24 cellular contexts compared by ENCODE assay signal in genomic region chr2:181924336-181924735, GRCh38.
"Had no signal": no experiment of that assay in that cellular context is flagged by ENCODE, and none has a peak within 500 bp of the region (broad histone marks: within the 10 kb centered on the region; RNA-seq: fewer than 3 reads in every experiment).

No MANE protein-coding gene starts in this region.

- ATAC-seq: activated CD8-positive, alpha-beta memory T cell treated with anti-CD3 and anti-CD28 coated beads, Interleukin-2, amount 10 ng/mL, durations not matched to agents 7 days and 5 days; activated CD8-positive, alpha-beta T cell treated with anti-CD3 and anti-CD28 coated beads for 36 hours; left ventricle myocardium superior; natural killer cell treated with Interleukin-12 subunit alpha and Interleukin-12 subunit beta and Interleukin-15 and Interleukin-18, amount 100 ng/mL, for 72 hours; sciatic nerve; stimulated activated naive B cell treated with anti-CD40 and anti-IgM and Interleukin-4, amounts not matched to agents 10 μg/mL and 1 μg/mL and 100 μg/mL, for 72 hours had no signal

- H3K27me3 Mint-ChIP-seq: activated CD4-positive, alpha-beta T cell treated with anti-CD3 and anti-CD28 coated beads, Interleukin-2, amount 10 ng/mL, durations not matched to agents 7 days and 5 days; activated CD8-positive, alpha-beta memory T cell treated with anti-CD3 and anti-CD28 coated beads, Interleukin-2, amount 10 ng/mL, durations not matched to agents 7 days and 5 days; activated CD8-positive, alpha-beta T cell treated with anti-CD3 and anti-CD28 coated beads for 36 hours; natural killer cell treated with Interleukin-12 subunit alpha and Interleukin-12 subunit beta and Interleukin-15 and Interleukin-18, amount 100 ng/mL, for 72 hours; stimulated activated naive B cell treated with anti-CD40 and anti-IgM and Interleukin-4, amounts not matched to agents 10 μg/mL and 1 μg/mL and 100 μg/mL, for 72 hours had no signal

- H3K9me3 Mint-ChIP-seq: activated CD4-positive, alpha-beta T cell treated with anti-CD3 and anti-CD28 coated beads, Interleukin-2, amount 10 ng/mL, durations not matched to agents 7 days and 5 days; activated CD8-positive, alpha-beta T cell treated with anti-CD3 and anti-CD28 coated beads for 36 hours; natural killer cell treated with Interleukin-12 subunit alpha and Interleukin-12 subunit beta and Interleukin-15 and Interleukin-18, amount 100 ng/mL, for 72 hours had no signal

- DNase-seq: activated CD4-positive, alpha-beta T cell treated with anti-CD3 and anti-CD28 coated beads, Interleukin-2, amount 10 ng/mL, durations not matched to agents 7 days and 5 days; activated CD4-positive, CD25-positive, alpha-beta regulatory T cell treated with anti-CD3 and anti-CD28 coated beads, Interleukin-2, amount 50 U/mL, for 72 hours; activated CD8-positive, alpha-beta memory T cell treated with anti-CD3 and anti-CD28 coated beads, Interleukin-2, amount 10 ng/mL, durations not matched to agents 7 days and 5 days; activated CD8-positive, alpha-beta T cell treated with anti-CD3 and anti-CD28 coated beads for 36 hours; activated gamma-delta T cell; activated naive CD4-positive, alpha-beta T cell treated with anti-CD3 and anti-CD28 coated beads, Interleukin-2, amount 50 U/mL, for 16 hours; activated T-cell treated with anti-CD3 and anti-CD28 coated beads for 4 hours; aorta; brain microvascular endothelial cell; caudate nucleus; effector memory CD4-positive, alpha-beta T cell; glutamatergic neuron; hypothalamus; left ventricle myocardium superior; mammary epithelial cell; midbrain; small intestine; stimulated activated CD4-positive, alpha-beta T cell treated with anti-CD3 and anti-CD28 coated beads, Interleukin-2, amount 100 ng/mL, for 48 hours; stimulated activated CD8-positive, alpha-beta memory T cell treated with anti-CD3 and anti-CD28 coated beads, Interleukin-4, amount 100 ng/mL, for 48 hours; stimulated activated naive B cell treated with anti-CD40 and anti-IgM and Interleukin-4, amounts not matched to agents 10 μg/mL and 1 μg/mL and 100 μg/mL, for 72 hours; transverse colon; WERI-Rb-1 had no signal

- H3K4me3 Mint-ChIP-seq: activated CD4-positive, alpha-beta T cell treated with anti-CD3 and anti-CD28 coated beads, Interleukin-2, amount 10 ng/mL, durations not matched to agents 7 days and 5 days; activated CD8-positive, alpha-beta memory T cell treated with anti-CD3 and anti-CD28 coated beads, Interleukin-2, amount 10 ng/mL, durations not matched to agents 7 days and 5 days; activated CD8-positive, alpha-beta T cell treated with anti-CD3 and anti-CD28 coated beads for 36 hours; natural killer cell treated with Interleukin-12 subunit alpha and Interleukin-12 subunit beta and Interleukin-15 and Interleukin-18, amount 100 ng/mL, for 72 hours; stimulated activated naive B cell treated with anti-CD40 and anti-IgM and Interleukin-4, amounts not matched to agents 10 μg/mL and 1 μg/mL and 100 μg/mL, for 72 hours had no signal

- H3K4me1 Mint-ChIP-seq: stimulated activated naive B cell treated with anti-CD40 and anti-IgM and Interleukin-4, amounts not matched to agents 10 μg/mL and 1 μg/mL and 100 μg/mL, for 72 hours had no signal

- H3K27ac Mint-ChIP-seq: activated CD4-positive, alpha-beta T cell treated with anti-CD3 and anti-CD28 coated beads, Interleukin-2, amount 10 ng/mL, durations not matched to agents 7 days and 5 days; activated CD8-positive, alpha-beta memory T cell treated with anti-CD3 and anti-CD28 coated beads, Interleukin-2, amount 10 ng/mL, durations not matched to agents 7 days and 5 days; activated CD8-positive, alpha-beta T cell treated with anti-CD3 and anti-CD28 coated beads for 36 hours; natural killer cell treated with Interleukin-12 subunit alpha and Interleukin-12 subunit beta and Interleukin-15 and Interleukin-18, amount 100 ng/mL, for 72 hours; stimulated activated naive B cell treated with anti-CD40 and anti-IgM and Interleukin-4, amounts not matched to agents 10 μg/mL and 1 μg/mL and 100 μg/mL, for 72 hours had no signal
